In the genomic region with DNA sequence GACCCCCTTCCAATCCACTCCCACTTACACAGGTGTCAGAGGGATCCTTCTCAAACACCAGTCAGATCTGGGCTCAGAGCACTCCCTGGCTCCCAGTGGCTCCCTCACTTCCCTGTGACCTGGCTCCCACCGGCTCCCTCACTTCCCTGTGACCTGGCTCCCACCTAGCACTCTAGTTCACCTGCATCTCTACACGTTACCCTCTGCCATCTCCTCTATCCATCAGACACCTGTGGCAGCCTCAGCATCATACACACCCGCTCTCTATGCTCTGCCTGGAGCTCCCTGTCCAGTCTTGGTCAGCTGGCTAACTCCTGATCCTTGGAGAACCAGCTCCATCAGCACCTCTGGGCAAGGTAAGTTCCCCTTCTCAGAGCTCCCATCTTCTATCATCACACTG, we compare ENCODE assay signal across 16 cellular contexts. TPM values are rescaled to one million over a fixed set of nuclear protein-coding genes. Genes with fewer than 3 reads are reported as not detected.
"Had no signal": no experiment of that assay in that cellular context is flagged by ENCODE, and none has a peak within 500 bp of the region (broad histone marks: within the 10 kb centered on the region; RNA-seq: fewer than 3 reads in every experiment).

No MANE protein-coding gene starts in this region.

- H3K27me3 Mint-ChIP-seq: activated B cell treated with CpG ODN at 0.5 μM for 24 hours; activated CD8-positive, alpha-beta T cell treated with anti-CD3 and anti-CD28 coated beads for 36 hours; activated T-helper 17 cell treated with anti-CD3 and anti-CD28 coated beads, Interleukin-2, amount 50 U/mL, for 72 hours had no signal

- H3K4me3 ChIP-seq: psoas muscle, right atrium auricular region, suprapubic skin, tibial artery, upper lobe of right lung had no signal

- DNase-seq: cortex of kidney, upper lobe of right lung had no signal

- H3K4me1 Mint-ChIP-seq: activated T-helper 17 cell treated with anti-CD3 and anti-CD28 coated beads, Interleukin-2, amount 50 U/mL, for 72 hours; immature natural killer cell had no signal

- H3K4me3 Mint-ChIP-seq: activated B cell treated with CpG ODN at 0.5 μM for 24 hours; activated CD8-positive, alpha-beta T cell treated with anti-CD3 and anti-CD28 coated beads for 36 hours; activated T-cell treated with anti-CD3 and anti-CD28 coated beads, Interleukin-2, amount 50 U/mL, for 4 hours; activated T-helper 17 cell treated with anti-CD3 and anti-CD28 coated beads, Interleukin-2, amount 50 U/mL, for 72 hours; immature natural killer cell; mesothelial cell of epicardium; naive B cell; nephron progenitor cell; stimulated activated effector memory CD8-positive, alpha-beta T cell treated with anti-CD3 and anti-CD28 coated beads, Interleukin-12 subunit alpha, Interleukin-12 subunit beta, amount 100 ng/mL, for 72 hours had no signal

- H3K27ac Mint-ChIP-seq: activated B cell treated with CpG ODN at 0.5 μM for 24 hours; activated CD8-positive, alpha-beta T cell treated with anti-CD3 and anti-CD28 coated beads for 36 hours; activated T-helper 17 cell treated with anti-CD3 and anti-CD28 coated beads, Interleukin-2, amount 50 U/mL, for 72 hours; mesothelial cell of epicardium; nephron progenitor cell; stimulated activated effector memory CD8-positive, alpha-beta T cell treated with anti-CD3 and anti-CD28 coated beads, Interleukin-12 subunit alpha, Interleukin-12 subunit beta, amount 100 ng/mL, for 72 hours had no signal

- H3K9me3 Mint-ChIP-seq: activated B cell treated with CpG ODN at 0.5 μM for 24 hours; activated CD8-positive, alpha-beta T cell treated with anti-CD3 and anti-CD28 coated beads for 36 hours; activated T-cell treated with anti-CD3 and anti-CD28 coated beads, Interleukin-2, amount 50 U/mL, for 4 hours; activated T-helper 17 cell treated with anti-CD3 and anti-CD28 coated beads, Interleukin-2, amount 50 U/mL, for 72 hours; immature natural killer cell; mesothelial cell of epicardium; naive B cell; nephron progenitor cell; stimulated activated effector memory CD8-positive, alpha-beta T cell treated with anti-CD3 and anti-CD28 coated beads, Interleukin-12 subunit alpha, Interleukin-12 subunit beta, amount 100 ng/mL, for 72 hours had no signal

- H3K27ac ChIP-seq: parathyroid adenoma, psoas muscle, right atrium auricular region, suprapubic skin, tibial artery, upper lobe of right lung had no signal

- H3K9me3 ChIP-seq: psoas muscle, right atrium auricular region, suprapubic skin, tibial artery, upper lobe of right lung had no signal

RNA-seq across cellular contexts. Expression of gene SCAMP5, which starts 44.4 kb away (rescaled TPM):
- polyA plus RNA-seq: immature natural killer cell had no signal
